15 cellular contexts compared by ENCODE assay signal in genomic region chr6:115766745-115767462, GRCh38.
"Had no signal": no experiment of that assay in that cellular context is flagged by ENCODE, and none has a peak within 500 bp of the region (broad histone marks: within the 10 kb centered on the region; RNA-seq: fewer than 3 reads in every experiment).

No MANE protein-coding gene starts in this region.

- H3K4me3 ChIP-seq: cardiac muscle cell, colonic mucosa, gastrocnemius medialis, lower lobe of right lung, smooth muscle cell had no signal

- H3K27ac ChIP-seq: cardiac muscle cell, colonic mucosa, gastrocnemius medialis, lower lobe of right lung, neutrophil, VCaP had no signal

- DNase-seq: activated CD4-positive, alpha-beta T cell treated with anti-CD3 and anti-CD28 coated beads for 4 hours; activated CD8-positive, alpha-beta T cell treated with anti-CD3 and anti-CD28 coated beads, Interleukin-2, amount 10 ng/mL, durations not matched to agents 7 days and 5 days; activated naive CD4-positive, alpha-beta T cell; aorta; colonic mucosa; gastrocnemius medialis; hippocampal formation; lower lobe of right lung; posterior cingulate gyrus; right cardiac atrium; T-helper 9 cell had no signal

- H3K36me3 ChIP-seq: cardiac muscle cell, colonic mucosa, gastrocnemius medialis, lower lobe of right lung, neutrophil had no signal

- H3K4me1 ChIP-seq: colonic mucosa, gastrocnemius medialis, lower lobe of right lung had no signal

- H3K27me3 ChIP-seq: cardiac muscle cell, colonic mucosa, gastrocnemius medialis, neutrophil had no signal

- H3K9me3 ChIP-seq: colonic mucosa, gastrocnemius medialis, lower lobe of right lung, neutrophil had no signal
